Comparison of ENCODE assay signal across 16 cellular contexts in genomic region chr19:10669246-10669645, GRCh38. TPM values are rescaled to one million over a fixed set of nuclear protein-coding genes. Genes with fewer than 3 reads are reported as not detected.
DNase-seq lines count a peak whose midpoint lies in the region; ATAC-seq and TF ChIP-seq lines count a peak whose summit lies in the region.
"Had no signal": no experiment of that assay in that cellular context is flagged by ENCODE, and none has a peak within 500 bp of the region (broad histone marks: within the 10 kb centered on the region; RNA-seq: fewer than 3 reads in every experiment).

No MANE protein-coding gene starts in this region.

- H3K27ac ChIP-seq in HEK293 (ENCODE audit: extremely low read depth, low read depth, low read length) = no peak overlapping the region
- H3K27ac ChIP-seq: ascending aorta, lower lobe of right lung, tibial nerve had no signal

- H3K36me3 Mint-ChIP-seq in activated CD4-positive, alpha-beta T cell treated with anti-CD3 and anti-CD28 coated beads, Interleukin-2, amount 10 ng/mL, durations not matched to agents 7 days and 5 days (ENCODE audit: low read depth) = peaks cover 25% of the 10 kb centered on the region
- H3K36me3 Mint-ChIP-seq in brain (peaks cover 71% of the 10 kb centered on the region), neural crest cell (ENCODE audit: low read depth) (peaks cover 13% of the 10 kb centered on the region)

- H3K4me3 Mint-ChIP-seq in activated CD4-positive, alpha-beta T cell treated with anti-CD3 and anti-CD28 coated beads, Interleukin-2, amount 10 ng/mL, durations not matched to agents 7 days and 5 days = no peak overlapping the region
- H3K4me3 Mint-ChIP-seq in brain (peak overlapping the region in 2 of 5 experiments; percentile 17 to 46), neural crest cell (no peak overlapping the region)

- in situ Hi-C loops in KBM-7 (cut with MboI; ENCODE audit: low pct_unique_long_range_greater_than_20kb, low sequenced_read_pairs) = no loop called here

- POLR2A ChIA-PET in activated CD4-positive, alpha-beta T cell treated with anti-CD3 and anti-CD28 coated beads, Interleukin-2, amount 10 ng/mL, durations not matched to agents 7 days and 5 days (lab: Charles Lee) = no interaction called here
- POLR2A ChIA-PET in HEK293 (lab: Yijun Ruan, JAX) = interaction anchor here (1.0 kb wide), 1 partner anchor 32 kb away, joined by 3 read pairs; the partner anchor contains the start of gene QTRT1

- peaks cover 43 to 61% of the 10 kb centered on the region in 2 experiments for H3K36me3 ChIP-seq in HEK293 (ENCODE audit: control insufficient read depth in 2 of 2, insufficient read depth in 1 of 2, low read length in 2 of 2)

- no peak for ATAC-seq in HG02763 (IDR thresholded peaks at IDR 0.05; ENCODE audit: unreplicated experiment)
- ATAC-seq: lower lobe of right lung, psoas muscle had no signal

- H3K9me3 Mint-ChIP-seq in activated CD4-positive, alpha-beta T cell treated with anti-CD3 and anti-CD28 coated beads, Interleukin-2, amount 10 ng/mL, durations not matched to agents 7 days and 5 days = no peaks in the 10 kb centered on the region
- H3K9me3 Mint-ChIP-seq in brain (no peaks in the 10 kb centered on the region), neural crest cell (no peaks in the 10 kb centered on the region)
- H3K9me3 Mint-ChIP-seq: CD4-positive, CD25-positive, alpha-beta regulatory T cell had no signal

- H3K27me3 Mint-ChIP-seq in activated CD4-positive, alpha-beta T cell treated with anti-CD3 and anti-CD28 coated beads, Interleukin-2, amount 10 ng/mL, durations not matched to agents 7 days and 5 days = no peaks in the 10 kb centered on the region
- no peaks in the 10 kb centered on the region for H3K27me3 Mint-ChIP-seq in brain
- no peaks in the 10 kb centered on the region for H3K27me3 Mint-ChIP-seq in neural crest cell (ENCODE audit: low read depth)
- H3K27me3 Mint-ChIP-seq: CD4-positive, CD25-positive, alpha-beta regulatory T cell had no signal

- H3K4me1 ChIP-seq in HEK293 (ENCODE audit: control insufficient read depth, insufficient read depth, low read length) = peaks cover 4% of the 10 kb centered on the region; the same call in 1 of the 2 replicates

- H3K9me3 ChIP-seq in HEK293 (ENCODE audit: control insufficient read depth, insufficient read depth, low read depth, low read length) = no peaks in the 10 kb centered on the region
- H3K9me3 ChIP-seq: ascending aorta, esophagus muscularis mucosa, lower lobe of right lung, psoas muscle, tibial nerve had no signal

- no peak for DNase-seq in activated CD4-positive, alpha-beta T cell treated with anti-CD3 and anti-CD28 coated beads, Interleukin-2, amount 10 ng/mL, durations not matched to agents 7 days and 5 days
- DNase-seq in activated CD4-positive, alpha-beta T cell treated with anti-CD3 and anti-CD28 coated beads, Interleukin-2, amount 50 U/mL, for 4 hours = no peak
- DNase-seq in neural crest cell (ENCODE audit: low read depth, low spot score) = no peak
- DNase-seq in Kasumi-1 (lab: John Stamatoyannopoulos, UW) = no peak
- DNase-seq in KBM-7 = no peak
- DNase-seq: CD4-positive, CD25-positive, alpha-beta regulatory T cell; EL; lower lobe of right lung; NCI-H1436 treated with DMSO at 0.1 percent for 48 hours; psoas muscle had no signal

- CTCF ChIA-PET in activated CD4-positive, alpha-beta T cell treated with anti-CD3 and anti-CD28 coated beads, Interleukin-2, amount 10 ng/mL, durations not matched to agents 7 days and 5 days (lab: Charles Lee) = interaction anchor here (1.6 kb wide), 1 partner anchor 10 kb away, joined by 4 read pairs; no protein-coding TSS in a partner anchor
- CTCF ChIA-PET in HEK293 (lab: Yijun Ruan, JAX) = no interaction called here

- H3K27ac Mint-ChIP-seq in activated CD4-positive, alpha-beta T cell treated with anti-CD3 and anti-CD28 coated beads, Interleukin-2, amount 10 ng/mL, durations not matched to agents 7 days and 5 days = peak overlapping the region; percentile 61
- H3K27ac Mint-ChIP-seq in brain (peak overlapping the region in 4 of 5 experiments; percentile 69 to 71 (median 70)), neural crest cell (ENCODE audit: unreplicated experiment) (peak overlapping the region; percentile 60)

- no peak overlapping the region for H3K4me3 ChIP-seq in HEK293 (ENCODE audit: low read depth, low read length)
- H3K4me3 ChIP-seq: ascending aorta, esophagus muscularis mucosa, lower lobe of right lung, psoas muscle, tibial nerve had no signal

- TF ChIP-seq CTCF in HEK293 (tag by site-specific recombination; IDR thresholded peaks at IDR 0.05) (no peak), brain (conservative IDR thresholded peaks at IDR 0.05) (no peak), neural crest cell (conservative IDR thresholded peaks at IDR 0.05) (no peak)

- peaks cover 21% of the 10 kb centered on the region for H3K4me1 Mint-ChIP-seq in activated CD4-positive, alpha-beta T cell treated with anti-CD3 and anti-CD28 coated beads, Interleukin-2, amount 10 ng/mL, durations not matched to agents 7 days and 5 days
- peaks cover 38% of the 10 kb centered on the region for H3K4me1 Mint-ChIP-seq in brain
- peaks cover 18% of the 10 kb centered on the region for H3K4me1 Mint-ChIP-seq in neural crest cell

TF ChIP-seq in HEK293, 187 proteins besides CTCF, POLR2A, EP300 and RAD21:
- TF ChIP-seq HOXC10 (CRISPR knock-in tag; IDR thresholded peaks at IDR 0.05) = no peak
- TF ChIP-seq ZNF600 (tag by site-specific recombination; IDR thresholded peaks at IDR 0.05) = peak; percentile 92

RNA-seq across cellular contexts. Expression of gene ILF3, which starts 15.1 kb away (rescaled TPM):
- total RNA-seq in activated CD4-positive, alpha-beta T cell treated with anti-CD3 and anti-CD28 coated beads, Interleukin-2, amount 10 ng/mL, durations not matched to agents 7 days and 5 days = 100 to 1,000 TPM; 385 to 389 TPM
- 261 TPM for polyA plus RNA-seq in brain (ENCODE audit: insufficient read depth, low read depth, low replicate concordance)
- total RNA-seq in neural crest cell = 848 and 861 TPM in 2 replicates

RNA-seq across cellular contexts. Expression of gene QTRT1, which starts 32.0 kb away (rescaled TPM):
- 10 to 100 TPM; 39.9 to 43.8 TPM for total RNA-seq in activated CD4-positive, alpha-beta T cell treated with anti-CD3 and anti-CD28 coated beads, Interleukin-2, amount 10 ng/mL, durations not matched to agents 7 days and 5 days
- 23.5 TPM for polyA plus RNA-seq in brain (ENCODE audit: insufficient read depth, low read depth, low replicate concordance)
- 74.0 and 85.0 TPM in 2 replicates for total RNA-seq in neural crest cell

RNA-seq across cellular contexts. Expression of gene SLC44A2, which starts 43.9 kb away (rescaled TPM):
- 100 to 1,000 TPM; 162 to 189 TPM for total RNA-seq in activated CD4-positive, alpha-beta T cell treated with anti-CD3 and anti-CD28 coated beads, Interleukin-2, amount 10 ng/mL, durations not matched to agents 7 days and 5 days
- 143 TPM for polyA plus RNA-seq in brain (ENCODE audit: insufficient read depth, low read depth, low replicate concordance)
- total RNA-seq in neural crest cell = 94.5 and 99.5 TPM in 2 replicates

RNA-seq across cellular contexts. Expression of gene DNM2, which starts 48.6 kb away (rescaled TPM):
- 100 to 1,000 TPM; 268 to 270 TPM for total RNA-seq in activated CD4-positive, alpha-beta T cell treated with anti-CD3 and anti-CD28 coated beads, Interleukin-2, amount 10 ng/mL, durations not matched to agents 7 days and 5 days
- 134 TPM for polyA plus RNA-seq in brain (ENCODE audit: insufficient read depth, low read depth, low replicate concordance)
- total RNA-seq in neural crest cell = 117 TPM in 2 replicates
